ENCODE assay signal across 8 cellular contexts in genomic region chr19:51158474-51159129, GRCh38. TPM values are rescaled to one million over a fixed set of nuclear protein-coding genes. Genes with fewer than 3 reads are reported as not detected.
DNase-seq lines count a peak whose midpoint lies in the region; ATAC-seq, FAIRE-seq and TF ChIP-seq lines count a peak whose summit lies in the region.

No MANE protein-coding gene starts in this region.

- H3K4me2 ChIP-seq in mammary epithelial cell (ENCODE audit: insufficient read depth, low read depth, low read length): no peak overlapping the region
- no peak overlapping the region for H3K4me2 ChIP-seq in HepG2 (ENCODE audit: low read depth, low read length)

- H3K79me2 ChIP-seq in mammary epithelial cell (ENCODE audit: insufficient read depth, low read length) (no peaks in the 10 kb centered on the region), HepG2 (ENCODE audit: insufficient read depth, low read length) (no peaks in the 10 kb centered on the region)

- no TSS peak for BruUV-seq in mammary epithelial cell (replicated peaks; lab: Mats Ljungman, UMichigan)
- BruUV-seq in HepG2 (replicated peaks; lab: Mats Ljungman, UMichigan): no TSS peak

- H3K9ac ChIP-seq in mammary epithelial cell (ENCODE audit: insufficient read depth, low read length): no peak overlapping the region
- no peak overlapping the region for H3K9ac ChIP-seq in HepG2 (ENCODE audit: insufficient read depth, low read depth, low read length)

- no peak for TF ChIP-seq EP300 in HepG2 (IDR thresholded peaks at IDR 0.05; ENCODE audit: low read depth in 2 of 2, low read length in 2 of 2)
- TF ChIP-seq EP300 in HepG2 (CRISPR knock-in tag; IDR thresholded peaks at IDR 0.05; ENCODE audit: borderline replicate concordance): no peak

- POLR2A ChIA-PET in HepG2 (lab: Yijun Ruan, JAX): no interaction called here

- dilution Hi-C loops in mammary epithelial cell (cut with HindIII; ENCODE audit: low sequenced_read_pairs): no loop called here

- H3K4me1 ChIP-seq in mammary epithelial cell (ENCODE audit: insufficient read depth, low read length) (no peaks in the 10 kb centered on the region), HepG2 (ENCODE audit: insufficient read depth, low read length) (no peaks in the 10 kb centered on the region)

- DNase-seq in ELF-1 (ENCODE audit: low read depth, low spot score) (peak; percentile 70), LHCN-M2 (ENCODE audit: low read depth) (peak; percentile 24), WERI-Rb-1 (peak; percentile 51), mammary epithelial cell (peak; percentile 37), HepG2 (ENCODE audit: low spot score) (peak; percentile 42), NCI-H226 (no peak)
- peak; percentile 65 to 79 for DNase-seq in stimulated activated CD8-positive, alpha-beta memory T cell treated with anti-CD3 and anti-CD28 coated beads, Interleukin-2, amount 100 ng/mL, for 48 hours (ENCODE audit: low read depth in 2 of 2)

- CTCF ChIA-PET in mammary epithelial cell (lab: Charles Lee; ENCODE audit: low non-redundant PET) (interaction anchor here (0.7 kb wide), 2 partner anchors 19 to 33 kb away, joined by 4 to 5 read pairs; no protein-coding TSS in a partner anchor), HepG2 (lab: Yijun Ruan, JAX; ENCODE audit: low intra/inter-chr PET ratio, low total read pairs) (interaction anchor here (1.2 to 2.4 kb wide), 2 partner anchors 11 to 101 kb away, joined by 6 to 12 read pairs; no protein-coding TSS in a partner anchor)

- WGBS in mammary epithelial cell (ENCODE audit: low coverage, missing lambda C conversion rate): 8% methylated on average over 7 of the region's 7 CpGs
- WGBS in HepG2 (ENCODE audit: low lambda C conversion rate): 16% methylated on average over 7 of the region's 7 CpGs

- FAIRE-seq in HepG2 (lab: Jason Lieb, UNC): peak; percentile 63

- H3K27me3 ChIP-seq in WERI-Rb-1 (ENCODE audit: insufficient read depth, low read depth, severe bottlenecking): peaks cover 89% of the 10 kb centered on the region
- no peaks in the 10 kb centered on the region for H3K27me3 ChIP-seq in mammary epithelial cell (ENCODE audit: insufficient read depth, low read length)
- H3K27me3 ChIP-seq in HepG2 (ENCODE audit: control insufficient read depth in 1 of 2, insufficient read depth in 2 of 2, low read length in 2 of 2): peaks cover 6 to 22% of the 10 kb centered on the region in 2 experiments; a peak in 2 of 5 replicates

- no peak overlapping the region for H3K4me3 ChIP-seq in WERI-Rb-1 (ENCODE audit: low read depth, low read length)
- H3K4me3 ChIP-seq in mammary epithelial cell (replicated peaks in 1 of 3; ENCODE audit: insufficient read depth in 1 of 3, low read depth in 2 of 3, low read length in 3 of 3): no peak overlapping the region
- no peak overlapping the region for H3K4me3 ChIP-seq in HepG2 (replicated peaks in 1 of 3; ENCODE audit: insufficient read depth in 1 of 3, low read depth in 2 of 3, low read length in 3 of 3)

- H2AFZ ChIP-seq in mammary epithelial cell (ENCODE audit: low read depth, low read length): no peak overlapping the region
- no peak overlapping the region for H2AFZ ChIP-seq in HepG2 (ENCODE audit: low read length)

- TF ChIP-seq CTCF in WERI-Rb-1 (IDR thresholded peaks at IDR 0.05; ENCODE audit: low read depth, low read length): peak; percentile 74
- peak; percentile 86 to 93 for TF ChIP-seq CTCF in mammary epithelial cell (conservative IDR thresholded peaks at IDR 0.05 in 1 of 2, IDR thresholded peaks at IDR 0.05 in 1 of 2; ENCODE audit: extremely low read depth in 1 of 2, insufficient read depth in 1 of 2, low read depth in 1 of 2, low read length in 2 of 2)
- peak; percentile 51 for TF ChIP-seq CTCF in HepG2 (CRISPR knock-in tag; IDR thresholded peaks at IDR 0.05)

- no peak overlapping the region for H3K27ac ChIP-seq in WERI-Rb-1
- H3K27ac ChIP-seq in mammary epithelial cell (ENCODE audit: insufficient read depth, low read depth, low read length): no peak overlapping the region
- H3K27ac ChIP-seq in HepG2 (ENCODE audit: extremely low read length, insufficient read depth, low read length): no peak overlapping the region

- ATAC-seq in HepG2 (peak; percentile 66), HG03457 (IDR thresholded peaks at IDR 0.05; ENCODE audit: unreplicated experiment) (no peak)

- in situ Hi-C loops in mammary epithelial cell (cut with MboI; ENCODE audit: low sequenced_read_pairs in 2 of 2): no loop called here
- in situ Hi-C loops in HepG2 (cut with HindIII; ENCODE audit: extremely low pct_ligation_motif_present, low pct_unique_long_range_greater_than_20kb): loop anchor here (10.0 kb wide), 1 partner anchor 106 kb away; no protein-coding TSS in a partner anchor

- intact Hi-C loops in mammary epithelial cell (cut with micrococcal nuclease): loop anchor here (1.0 kb wide), 3 partner anchors 11 to 261 kb away; no protein-coding TSS in a partner anchor
- intact Hi-C loops in HepG2 (cut with micrococcal nuclease; ENCODE audit: unreplicated experiment): no loop called here

- TF ChIP-seq POLR2A in HepG2 (IDR thresholded peaks at IDR 0.05; ENCODE audit: insufficient read depth in 1 of 2, low read depth in 2 of 2, low read length in 2 of 2): no peak

- TF ChIP-seq RAD21 in HepG2 (CRISPR knock-in tag; IDR thresholded peaks at IDR 0.05): no peak

- H3K36me3 ChIP-seq in WERI-Rb-1: no peaks in the 10 kb centered on the region
- H3K36me3 ChIP-seq in mammary epithelial cell (ENCODE audit: insufficient read depth, low read length): no peaks in the 10 kb centered on the region
- H3K36me3 ChIP-seq in HepG2 (replicated peaks in 1 of 2; ENCODE audit: control insufficient read depth in 1 of 2, insufficient read depth in 2 of 2, low read length in 2 of 2): no peaks in the 10 kb centered on the region

- H3K9me3 ChIP-seq in WERI-Rb-1 (ENCODE audit: severe bottlenecking) (no peaks in the 10 kb centered on the region), mammary epithelial cell (replicated peaks; ENCODE audit: insufficient read depth, low read length) (no peaks in the 10 kb centered on the region), HepG2 (ENCODE audit: low read length) (no peaks in the 10 kb centered on the region)

- H4K20me1 ChIP-seq in mammary epithelial cell (ENCODE audit: insufficient read depth, low read length): no peaks in the 10 kb centered on the region
- no peaks in the 10 kb centered on the region for H4K20me1 ChIP-seq in HepG2 (ENCODE audit: insufficient read depth, low read length)

RNA-seq across cellular contexts. Expression of gene SIGLEC7, which starts 16.5 kb away (rescaled TPM):
- total RNA-seq in LHCN-M2 (2014; rRNA removed) (not detected in 2 replicates), mammary epithelial cell (not detected), HepG2 (2016; rRNA removed; fragmentation: Illumina TruSeq; extraction: Trizol) (not detected in 2 replicates)
- polyA plus RNA-seq in LHCN-M2 (2012): not detected
- polyA plus RNA-seq in mammary epithelial cell (not detected), HepG2 (2011; rRNA removed) (0.17 TPM in 1 of 2 replicates, not detected in the other)
- polyA minus RNA-seq in mammary epithelial cell: not detected
- total RNA-seq in HepG2 (2016; cell fraction: cytosol; rRNA removed; fragmentation: Illumina TruSeq; extraction: Trizol; ENCODE audit: low read depth): not detected in 2 replicates
- not detected in 2 replicates for total RNA-seq in HepG2 (2016; cell fraction: insoluble cytoplasmic fraction; rRNA removed; fragmentation: Illumina TruSeq; extraction: Trizol)
- not detected in 2 replicates for total RNA-seq in HepG2 (2016; cell fraction: membrane; rRNA removed; fragmentation: Illumina TruSeq; extraction: Trizol)
- total RNA-seq in HepG2 (2016; cell fraction: nucleus; rRNA removed; fragmentation: Illumina TruSeq; extraction: Trizol): not detected in 2 replicates
- polyA plus RNA-seq in HepG2 (2011; cell fraction: cytosol; rRNA removed): 0.08 TPM in 1 of 2 replicates, not detected in the other
- polyA plus RNA-seq in HepG2 (2011; cell fraction: nucleus; rRNA removed): not detected in 2 replicates
- not detected in 2 replicates for polyA plus RNA-seq in HepG2 (2012)
- not detected in 2 replicates for polyA plus RNA-seq in HepG2 (2016; cell fraction: cytosol; fragmentation: Illumina TruSeq; extraction: Trizol; ENCODE audit: low read depth)
- not detected in 2 replicates for polyA plus RNA-seq in HepG2 (2016; cell fraction: insoluble cytoplasmic fraction; fragmentation: Illumina TruSeq; extraction: Trizol; ENCODE audit: low read depth)
- not detected in 2 replicates for polyA plus RNA-seq in HepG2 (2016; cell fraction: membrane; fragmentation: Illumina TruSeq; extraction: Trizol; ENCODE audit: low read depth)
- not detected in 2 replicates for polyA plus RNA-seq in HepG2 (2016; cell fraction: nucleus; fragmentation: Illumina TruSeq; extraction: Trizol; ENCODE audit: insufficient read depth, low read depth)
- not detected in 2 replicates for polyA minus RNA-seq in HepG2 (2011; rRNA and poly(A)+ RNA removed; ENCODE audit: low replicate concordance)
- polyA minus RNA-seq in HepG2 (2011; cell fraction: cytosol; rRNA and poly(A)+ RNA removed): not detected in 2 replicates
- not detected in 2 replicates for polyA minus RNA-seq in HepG2 (2011; cell fraction: nucleus; rRNA and poly(A)+ RNA removed)

RNA-seq across cellular contexts. Expression of gene SIGLEC9, which starts 33.9 kb away (rescaled TPM):
- total RNA-seq in LHCN-M2 (2014; rRNA removed) (not detected in 2 replicates), mammary epithelial cell (not detected), HepG2 (2016; rRNA removed; fragmentation: Illumina TruSeq; extraction: Trizol) (not detected in 2 replicates)
- not detected for polyA plus RNA-seq in LHCN-M2 (2012)
- polyA plus RNA-seq in mammary epithelial cell (not detected), HepG2 (2011; rRNA removed) (not detected in 2 replicates)
- polyA minus RNA-seq in mammary epithelial cell: not detected
- total RNA-seq in HepG2 (2016; cell fraction: cytosol; rRNA removed; fragmentation: Illumina TruSeq; extraction: Trizol; ENCODE audit: low read depth): not detected in 2 replicates
- not detected in 2 replicates for total RNA-seq in HepG2 (2016; cell fraction: insoluble cytoplasmic fraction; rRNA removed; fragmentation: Illumina TruSeq; extraction: Trizol)
- total RNA-seq in HepG2 (2016; cell fraction: membrane; rRNA removed; fragmentation: Illumina TruSeq; extraction: Trizol): not detected in 2 replicates
- not detected in 2 replicates for total RNA-seq in HepG2 (2016; cell fraction: nucleus; rRNA removed; fragmentation: Illumina TruSeq; extraction: Trizol)
- not detected in 2 replicates for polyA plus RNA-seq in HepG2 (2011; cell fraction: cytosol; rRNA removed)
- 0.14 TPM in 1 of 2 replicates, not detected in the other for polyA plus RNA-seq in HepG2 (2011; cell fraction: nucleus; rRNA removed)
- polyA plus RNA-seq in HepG2 (2012): not detected in 2 replicates
- not detected in 2 replicates for polyA plus RNA-seq in HepG2 (2016; cell fraction: cytosol; fragmentation: Illumina TruSeq; extraction: Trizol; ENCODE audit: low read depth)
- polyA plus RNA-seq in HepG2 (2016; cell fraction: insoluble cytoplasmic fraction; fragmentation: Illumina TruSeq; extraction: Trizol; ENCODE audit: low read depth): not detected in 2 replicates
- polyA plus RNA-seq in HepG2 (2016; cell fraction: membrane; fragmentation: Illumina TruSeq; extraction: Trizol; ENCODE audit: low read depth): not detected in 2 replicates
- not detected in 2 replicates for polyA plus RNA-seq in HepG2 (2016; cell fraction: nucleus; fragmentation: Illumina TruSeq; extraction: Trizol; ENCODE audit: insufficient read depth, low read depth)
- polyA minus RNA-seq in HepG2 (2011; rRNA and poly(A)+ RNA removed; ENCODE audit: low replicate concordance): not detected in 2 replicates
- not detected in 2 replicates for polyA minus RNA-seq in HepG2 (2011; cell fraction: cytosol; rRNA and poly(A)+ RNA removed)
- polyA minus RNA-seq in HepG2 (2011; cell fraction: nucleus; rRNA and poly(A)+ RNA removed): not detected in 2 replicates

RNA-seq across cellular contexts. Expression of gene CTU1, which starts 50.4 kb away (rescaled TPM):
- total RNA-seq in LHCN-M2 (2014; rRNA removed) (13.8 and 13.9 TPM in 2 replicates), mammary epithelial cell (10 to 100 TPM in 1 of 2 donors, 1 to 10 TPM in 1; 5.5 to 10.2 TPM), HepG2 (2016; rRNA removed; fragmentation: Illumina TruSeq; extraction: Trizol) (1.9 and 2.9 TPM in 2 replicates)
- 4.4 TPM for polyA plus RNA-seq in LHCN-M2 (2012)
- polyA plus RNA-seq in mammary epithelial cell (4.3 TPM), HepG2 (2011; rRNA removed) (1.9 and 2.5 TPM in 2 replicates)
- polyA minus RNA-seq in mammary epithelial cell: 2.4 TPM
- total RNA-seq in HepG2 (2016; cell fraction: cytosol; rRNA removed; fragmentation: Illumina TruSeq; extraction: Trizol; ENCODE audit: low read depth): 0.71 and 1.1 TPM in 2 replicates
- total RNA-seq in HepG2 (2016; cell fraction: insoluble cytoplasmic fraction; rRNA removed; fragmentation: Illumina TruSeq; extraction: Trizol): 1.9 and 2.5 TPM in 2 replicates
- 0.90 and 1.3 TPM in 2 replicates for total RNA-seq in HepG2 (2016; cell fraction: membrane; rRNA removed; fragmentation: Illumina TruSeq; extraction: Trizol)
- 1.1 and 1.2 TPM in 2 replicates for total RNA-seq in HepG2 (2016; cell fraction: nucleus; rRNA removed; fragmentation: Illumina TruSeq; extraction: Trizol)
- polyA plus RNA-seq in HepG2 (2011; cell fraction: cytosol; rRNA removed): 2.2 and 4.4 TPM in 2 replicates
- 3.9 and 5.1 TPM in 2 replicates for polyA plus RNA-seq in HepG2 (2011; cell fraction: nucleus; rRNA removed)
- polyA plus RNA-seq in HepG2 (2012): 1.4 and 1.7 TPM in 2 replicates
- polyA plus RNA-seq in HepG2 (2016; cell fraction: cytosol; fragmentation: Illumina TruSeq; extraction: Trizol; ENCODE audit: low read depth): 0.35 and 0.53 TPM in 2 replicates
- 1.9 and 2.1 TPM in 2 replicates for polyA plus RNA-seq in HepG2 (2016; cell fraction: insoluble cytoplasmic fraction; fragmentation: Illumina TruSeq; extraction: Trizol; ENCODE audit: low read depth)
- polyA plus RNA-seq in HepG2 (2016; cell fraction: membrane; fragmentation: Illumina TruSeq; extraction: Trizol; ENCODE audit: low read depth): 0.50 and 0.55 TPM in 2 replicates
- polyA plus RNA-seq in HepG2 (2016; cell fraction: nucleus; fragmentation: Illumina TruSeq; extraction: Trizol; ENCODE audit: insufficient read depth, low read depth): 1.6 and 2.2 TPM in 2 replicates
- 3.8 and 8.1 TPM in 2 replicates for polyA minus RNA-seq in HepG2 (2011; rRNA and poly(A)+ RNA removed; ENCODE audit: low replicate concordance)
- 3.1 and 3.4 TPM in 2 replicates for polyA minus RNA-seq in HepG2 (2011; cell fraction: cytosol; rRNA and poly(A)+ RNA removed)
- polyA minus RNA-seq in HepG2 (2011; cell fraction: nucleus; rRNA and poly(A)+ RNA removed): 2.7 and 3.6 TPM in 2 replicates
